In the genomic region with DNA sequence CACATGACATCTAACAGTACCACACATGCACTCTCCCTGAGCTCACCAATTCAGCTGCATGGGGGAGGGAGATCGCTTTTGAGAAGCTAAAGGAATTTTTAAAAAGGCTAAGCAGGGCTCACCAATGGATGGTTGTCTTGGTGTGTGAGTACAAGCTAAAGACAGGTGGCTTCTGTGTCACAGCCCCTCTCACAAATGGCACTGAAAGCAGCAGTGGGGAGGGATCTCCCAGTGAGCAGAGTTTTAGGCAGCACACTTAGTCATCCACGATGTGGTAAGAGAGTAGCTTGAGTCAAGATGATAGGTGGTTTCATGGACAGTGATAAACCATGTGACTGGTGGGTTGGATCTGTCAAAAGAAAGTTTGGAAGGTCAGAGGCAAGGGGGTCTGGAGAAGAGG, we compare ENCODE assay signal across 14 cellular contexts.
DNase-seq lines count a peak whose midpoint lies in the region; ATAC-seq and TF ChIP-seq lines count a peak whose summit lies in the region.
"Had no signal": no experiment of that assay in that cellular context is flagged by ENCODE, and none has a peak within 500 bp of the region (broad histone marks: within the 10 kb centered on the region; RNA-seq: fewer than 3 reads in every experiment).

No MANE protein-coding gene starts in this region.

- no peak for DNase-seq in CD8-positive, alpha-beta T cell
- DNase-seq in ELR (ENCODE audit: low read depth) = peak; percentile 14
- peak; percentile 37 for DNase-seq in activated CD8-positive, alpha-beta T cell treated with anti-CD3 and anti-CD28 coated beads, Interleukin-2, amount 10 ng/mL, durations not matched to agents 7 days and 5 days
- DNase-seq in myocyte (ENCODE audit: low read depth) = peak; percentile 22
- no peak for DNase-seq in HEK293T (ENCODE audit: extremely low spot score)
- DNase-seq in NCI-H2227 (lab: John Stamatoyannopoulos, UW; ENCODE audit: unreplicated experiment) = no peak
- DNase-seq in germinal center (ENCODE audit: low spot score) = no peak
- DNase-seq: CD4-positive, alpha-beta T cell; NCI-H446 treated with DMSO at 0.1 percent for 48 hours; PC-9; uterus had no signal

- POLR2A ChIA-PET in CD8-positive, alpha-beta T cell (lab: Charles Lee) = interaction anchor here (0.7 to 0.9 kb wide), 2 partner anchors 10 to 36 kb away, joined by 3 read pairs; no protein-coding TSS in a partner anchor
- POLR2A ChIA-PET in activated CD8-positive, alpha-beta T cell treated with anti-CD3 and anti-CD28 coated beads, Interleukin-2, amount 10 ng/mL, durations not matched to agents 7 days and 5 days (lab: Charles Lee) = interaction anchor here (0.6 to 3.6 kb wide), 4 partner anchors 9 to 597 kb away, joined by 3 to 15 read pairs (median 3); partner anchors contain the start of gene TAB2
- POLR2A ChIA-PET in HEK293T (lab: Yijun Ruan, JAX) = no interaction called here

- no peak overlapping the region for H3K27ac ChIP-seq in CD8-positive, alpha-beta T cell (ENCODE audit: low read depth, low read length)
- H3K27ac ChIP-seq: PC-9, prostate gland, uterus had no signal

- intact Hi-C loops in CD8-positive, alpha-beta T cell (cut with DNase I, micrococcal nuclease) = loop anchor here in 1 of 2 experiments (5.0 kb wide), 1 partner anchor 81 kb away; no protein-coding TSS in a partner anchor

- H3K36me3 ChIP-seq in CD8-positive, alpha-beta T cell (ENCODE audit: insufficient read depth, low read length) = no peaks in the 10 kb centered on the region
- H3K36me3 ChIP-seq: prostate gland, uterus had no signal

- CTCF ChIA-PET in CD8-positive, alpha-beta T cell (lab: Charles Lee) = no interaction called here
- CTCF ChIA-PET in activated CD8-positive, alpha-beta T cell treated with anti-CD3 and anti-CD28 coated beads, Interleukin-2, amount 10 ng/mL, durations not matched to agents 7 days and 5 days (lab: Charles Lee) = interaction anchor here (0.9 to 1.6 kb wide), 7 partner anchors 13 to 281 kb away, joined by 3 to 5 read pairs (median 3); no protein-coding TSS in a partner anchor
- CTCF ChIA-PET in HEK293T (lab: Yijun Ruan, JAX) = interaction anchor here (0.6 kb wide), 1 partner anchor 105 kb away, joined by 3 read pairs; no protein-coding TSS in a partner anchor

- ATAC-seq in CD8-positive, alpha-beta T cell = no peak
- ATAC-seq in activated CD8-positive, alpha-beta T cell treated with anti-CD3 and anti-CD28 coated beads, Interleukin-2, amount 10 ng/mL, durations not matched to agents 7 days and 5 days = peak; percentile 24
- ATAC-seq: HepG2, left lobe of liver had no signal

- no peaks in the 10 kb centered on the region for H3K27me3 Mint-ChIP-seq in CD8-positive, alpha-beta T cell (ENCODE audit: low read depth)
- no peaks in the 10 kb centered on the region for H3K27me3 Mint-ChIP-seq in activated CD8-positive, alpha-beta T cell treated with anti-CD3 and anti-CD28 coated beads, Interleukin-2, amount 10 ng/mL, durations not matched to agents 7 days and 5 days (ENCODE audit: low read depth)
- H3K27me3 Mint-ChIP-seq: CD4-positive, alpha-beta T cell had no signal

- peaks cover 40% of the 10 kb centered on the region for H3K4me1 ChIP-seq in CD8-positive, alpha-beta T cell (ENCODE audit: insufficient read depth, low read length)
- H3K4me1 ChIP-seq: prostate gland, uterus had no signal

- no peak for TF ChIP-seq CTCF in CD8-positive, alpha-beta T cell (IDR thresholded peaks at IDR 0.05)

- peaks cover 15% of the 10 kb centered on the region for H3K9me3 Mint-ChIP-seq in CD8-positive, alpha-beta T cell
- H3K9me3 Mint-ChIP-seq in activated CD8-positive, alpha-beta T cell treated with anti-CD3 and anti-CD28 coated beads, Interleukin-2, amount 10 ng/mL, durations not matched to agents 7 days and 5 days (ENCODE audit: insufficient read depth) = peaks cover 43% of the 10 kb centered on the region

- no peaks in the 10 kb centered on the region for H3K27me3 ChIP-seq in CD8-positive, alpha-beta T cell (ENCODE audit: insufficient read depth, low read length)
- H3K27me3 ChIP-seq: uterus had no signal

- peaks cover 73% of the 10 kb centered on the region for H3K4me1 Mint-ChIP-seq in CD8-positive, alpha-beta T cell (ENCODE audit: low read depth)
- peaks cover 90% of the 10 kb centered on the region for H3K4me1 Mint-ChIP-seq in activated CD8-positive, alpha-beta T cell treated with anti-CD3 and anti-CD28 coated beads, Interleukin-2, amount 10 ng/mL, durations not matched to agents 7 days and 5 days (ENCODE audit: low read depth)

- H3K27ac Mint-ChIP-seq in CD8-positive, alpha-beta T cell = peak overlapping the region; percentile 23
- H3K27ac Mint-ChIP-seq in activated CD8-positive, alpha-beta T cell treated with anti-CD3 and anti-CD28 coated beads, Interleukin-2, amount 10 ng/mL, durations not matched to agents 7 days and 5 days = peak overlapping the region; percentile 7
- H3K27ac Mint-ChIP-seq: CD4-positive, alpha-beta T cell had no signal

- no peak overlapping the region for H3K4me3 Mint-ChIP-seq in CD8-positive, alpha-beta T cell
- H3K4me3 Mint-ChIP-seq in activated CD8-positive, alpha-beta T cell treated with anti-CD3 and anti-CD28 coated beads, Interleukin-2, amount 10 ng/mL, durations not matched to agents 7 days and 5 days = no peak overlapping the region
- H3K4me3 Mint-ChIP-seq: CD4-positive, alpha-beta T cell had no signal

- peaks cover 7% of the 10 kb centered on the region for H3K36me3 Mint-ChIP-seq in CD8-positive, alpha-beta T cell
- peaks cover 89% of the 10 kb centered on the region for H3K36me3 Mint-ChIP-seq in activated CD8-positive, alpha-beta T cell treated with anti-CD3 and anti-CD28 coated beads, Interleukin-2, amount 10 ng/mL, durations not matched to agents 7 days and 5 days (ENCODE audit: low read depth)

- H3K9me3 ChIP-seq in CD8-positive, alpha-beta T cell (ENCODE audit: low read length) = no peaks in the 10 kb centered on the region
- H3K9me3 ChIP-seq: prostate gland, uterus had no signal

- H3K4me3 ChIP-seq in CD8-positive, alpha-beta T cell (ENCODE audit: low read depth, low read length) = no peak overlapping the region
- H3K4me3 ChIP-seq: PC-9, prostate gland, uterus had no signal

TF ChIP-seq in HEK293T, 16 proteins besides CTCF, POLR2A, EP300 and RAD21:
- TF ChIP-seq CTBP1 (IDR thresholded peaks at IDR 0.05; ENCODE audit: borderline replicate concordance) (no peak), BHLHE40 (IDR thresholded peaks at IDR 0.05; ENCODE audit: borderline replicate concordance) (no peak), FOXM1 (IDR thresholded peaks at IDR 0.05; ENCODE audit: borderline replicate concordance) (no peak), ARNT (IDR thresholded peaks at IDR 0.05) (no peak), ZNF384 (IDR thresholded peaks at IDR 0.05) (no peak), FOXA1 (IDR thresholded peaks at IDR 0.05) (no peak), SP1 (IDR thresholded peaks at IDR 0.05) (no peak), FOXK2 (IDR thresholded peaks at IDR 0.05) (no peak), TARDBP (IDR thresholded peaks at IDR 0.05) (no peak), SUZ12 (IDR thresholded peaks at IDR 0.05) (no peak), ELF4 (IDR thresholded peaks at IDR 0.05) (no peak), LEF1 (IDR thresholded peaks at IDR 0.05; ENCODE audit: borderline replicate concordance) (no peak)
TF ChIP-seq in HEK293T: peak in this region for 0.

Comparison
In these comparisons a context has a peak if more than half of its experiments do, and no peak if none do; other contexts are left out.
1. DNase-seq: peak in ELR (single experiment), activated CD8-positive, alpha-beta T cell treated with anti-CD3 and anti-CD28 coated beads, Interleukin-2, amount 10 ng/mL, durations not matched to agents 7 days and 5 days (single experiment) and myocyte (single experiment); none in CD8-positive, alpha-beta T cell (0 of 7), HEK293T (single experiment), NCI-H2227 (single experiment) and germinal center (single experiment).